11 cellular contexts compared by ENCODE assay signal in the genomic region with DNA sequence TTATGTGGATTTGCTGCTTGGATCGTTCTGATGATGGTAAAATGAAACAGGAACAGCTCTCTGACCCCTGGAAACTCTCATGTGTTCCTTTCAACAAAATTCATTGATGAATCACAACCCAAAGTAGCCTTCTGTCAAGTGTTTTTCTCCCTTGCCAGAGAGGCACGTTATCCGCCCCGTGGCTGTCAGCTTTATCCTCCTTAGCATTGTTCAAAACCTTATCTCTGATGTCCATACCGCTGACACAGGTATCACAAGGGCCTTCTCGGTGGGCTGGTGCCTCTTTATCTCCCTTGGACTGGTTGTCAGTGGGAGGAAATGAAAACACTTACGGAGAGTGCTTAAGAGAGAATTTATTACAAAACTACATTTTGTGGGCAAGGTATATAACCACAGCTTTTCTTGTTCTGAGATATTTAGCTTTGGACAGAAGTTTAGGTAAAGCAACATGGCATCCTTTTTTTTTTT.
A peak's percentile ranks its signal among the peaks of the same experiment; 100 is the strongest.
DNase-seq lines count a peak whose midpoint lies in the region; ATAC-seq and TF ChIP-seq lines count a peak whose summit lies in the region.
"Had no signal": no experiment of that assay in that cellular context is flagged by ENCODE, and none has a peak within 500 bp of the region (broad histone marks: within the 10 kb centered on the region; RNA-seq: fewer than 3 reads in every experiment).

No MANE protein-coding gene starts in this region.

- intact Hi-C loops in activated CD4-positive, alpha-beta memory T cell treated with anti-CD3 and anti-CD28 coated beads for 36 hours (cut with micrococcal nuclease) = loop anchor here (2.0 kb wide), 1 partner anchor 29 kb away; no protein-coding TSS in a partner anchor
- intact Hi-C loops in activated CD8-positive, alpha-beta T cell treated with anti-CD3 and anti-CD28 coated beads for 36 hours (cut with micrococcal nuclease) = no loop called here
- intact Hi-C loops in CD4-positive, alpha-beta T cell (cut with DNase I, micrococcal nuclease) = no loop called here

- no peaks in the 10 kb centered on the region for H3K27me3 ChIP-seq in CD4-positive, alpha-beta T cell (ENCODE audit: control insufficient read depth, insufficient read depth, low read length)
- H3K27me3 ChIP-seq: body of pancreas had no signal

- peaks cover 28% of the 10 kb centered on the region for H3K4me1 Mint-ChIP-seq in activated CD4-positive, alpha-beta memory T cell treated with anti-CD3 and anti-CD28 coated beads for 36 hours (ENCODE audit: low read depth)
- peaks cover 29% of the 10 kb centered on the region for H3K4me1 Mint-ChIP-seq in activated CD4-positive, alpha-beta memory T cell treated with anti-CD3 and anti-CD28 coated beads, Interleukin-2, amount 10 ng/mL, durations not matched to agents 7 days and 5 days
- peaks cover 20% of the 10 kb centered on the region for H3K4me1 Mint-ChIP-seq in activated CD8-positive, alpha-beta T cell treated with anti-CD3 and anti-CD28 coated beads for 36 hours (ENCODE audit: low read depth)
- no peaks in the 10 kb centered on the region for H3K4me1 Mint-ChIP-seq in CD4-positive, alpha-beta T cell (ENCODE audit: low read depth)

- H3K9me3 Mint-ChIP-seq in activated CD4-positive, alpha-beta memory T cell treated with anti-CD3 and anti-CD28 coated beads for 36 hours = no peaks in the 10 kb centered on the region
- H3K9me3 Mint-ChIP-seq in activated CD4-positive, alpha-beta memory T cell treated with anti-CD3 and anti-CD28 coated beads, Interleukin-2, amount 10 ng/mL, durations not matched to agents 7 days and 5 days = no peaks in the 10 kb centered on the region
- no peaks in the 10 kb centered on the region for H3K9me3 Mint-ChIP-seq in activated CD8-positive, alpha-beta T cell treated with anti-CD3 and anti-CD28 coated beads for 36 hours
- no peaks in the 10 kb centered on the region for H3K9me3 Mint-ChIP-seq in CD4-positive, alpha-beta T cell

- ATAC-seq in HG03196 (IDR thresholded peaks at IDR 0.05; ENCODE audit: unreplicated experiment) = peak; percentile 57
- ATAC-seq in activated CD8-positive, alpha-beta T cell treated with anti-CD3 and anti-CD28 coated beads for 36 hours = peak; percentile 69
- ATAC-seq in CD4-positive, alpha-beta T cell (ENCODE audit: poor library complexity) = no peak
- ATAC-seq: body of pancreas had no signal

- CTCF ChIA-PET in activated CD4-positive, alpha-beta memory T cell treated with anti-CD3 and anti-CD28 coated beads for 36 hours (lab: Charles Lee) = interaction anchor here (0.6 to 1.5 kb wide), 3 partner anchors 91 to 149 kb away, joined by 3 to 4 read pairs (median 4); no protein-coding TSS in a partner anchor
- CTCF ChIA-PET in activated CD4-positive, alpha-beta memory T cell treated with anti-CD3 and anti-CD28 coated beads, Interleukin-2, amount 10 ng/mL, durations not matched to agents 7 days and 5 days (lab: Charles Lee) = interaction anchor here (0.9 to 1.2 kb wide), 5 partner anchors 11 to 154 kb away, joined by 3 to 4 read pairs (median 3); no protein-coding TSS in a partner anchor
- CTCF ChIA-PET in activated CD8-positive, alpha-beta T cell treated with anti-CD3 and anti-CD28 coated beads for 36 hours (lab: Charles Lee) = interaction anchor here (0.7 to 1.7 kb wide), 5 partner anchors 9 to 188 kb away, joined by 3 to 5 read pairs (median 3); no protein-coding TSS in a partner anchor
- CTCF ChIA-PET in CD4-positive, alpha-beta T cell (lab: Charles Lee) = interaction anchor here (1.2 kb wide), 1 partner anchor 11 kb away, joined by 3 read pairs; no protein-coding TSS in a partner anchor

- no peaks in the 10 kb centered on the region for H3K36me3 Mint-ChIP-seq in activated CD4-positive, alpha-beta memory T cell treated with anti-CD3 and anti-CD28 coated beads for 36 hours
- no peaks in the 10 kb centered on the region for H3K36me3 Mint-ChIP-seq in activated CD4-positive, alpha-beta memory T cell treated with anti-CD3 and anti-CD28 coated beads, Interleukin-2, amount 10 ng/mL, durations not matched to agents 7 days and 5 days (ENCODE audit: low read depth)
- H3K36me3 Mint-ChIP-seq in activated CD8-positive, alpha-beta T cell treated with anti-CD3 and anti-CD28 coated beads for 36 hours (ENCODE audit: low read depth) = no peaks in the 10 kb centered on the region
- no peaks in the 10 kb centered on the region for H3K36me3 Mint-ChIP-seq in CD4-positive, alpha-beta T cell (ENCODE audit: low read depth)

- peak; percentile 36 for DNase-seq in activated CD4-positive, alpha-beta memory T cell treated with anti-CD3 and anti-CD28 coated beads for 36 hours
- no peak for DNase-seq in activated CD4-positive, alpha-beta memory T cell treated with anti-CD3 and anti-CD28 coated beads, Interleukin-2, amount 10 ng/mL, durations not matched to agents 7 days and 5 days
- peak; percentile 41 for DNase-seq in activated CD8-positive, alpha-beta T cell treated with anti-CD3 and anti-CD28 coated beads for 36 hours
- peak; percentile 21 to 25 for DNase-seq in stimulated activated CD8-positive, alpha-beta memory T cell treated with anti-CD3 and anti-CD28 coated beads, Interleukin-15, amount 100 ng/mL, for 48 hours (ENCODE audit: low read depth in 2 of 2)
- no peak for DNase-seq in H4 (ENCODE audit: low spot score)
- DNase-seq in activated gamma-delta T cell (lab: John Stamatoyannopoulos, UW) = no peak
- no peak for DNase-seq in CD4-positive, alpha-beta T cell
- DNase-seq: ACHN, body of pancreas, NCI-H2171 treated with DMSO at 0.1 percent for 48 hours had no signal

- no peak overlapping the region for H3K27ac ChIP-seq in CD4-positive, alpha-beta T cell (ENCODE audit: low read depth, low read length)
- H3K27ac ChIP-seq: body of pancreas had no signal

- POLR2A ChIA-PET in activated CD4-positive, alpha-beta memory T cell treated with anti-CD3 and anti-CD28 coated beads for 36 hours (lab: Charles Lee) = interaction anchor here (0.6 to 1.2 kb wide), 3 partner anchors 34 to 91 kb away, joined by 3 to 5 read pairs (median 3); no protein-coding TSS in a partner anchor
- POLR2A ChIA-PET in activated CD4-positive, alpha-beta memory T cell treated with anti-CD3 and anti-CD28 coated beads, Interleukin-2, amount 10 ng/mL, durations not matched to agents 7 days and 5 days (lab: Charles Lee) = no interaction called here
- POLR2A ChIA-PET in activated CD8-positive, alpha-beta T cell treated with anti-CD3 and anti-CD28 coated beads for 36 hours (lab: Charles Lee) = interaction anchor here (1.0 to 2.8 kb wide), 2 partner anchors 10 to 29 kb away, joined by 3 to 9 read pairs; no protein-coding TSS in a partner anchor
- POLR2A ChIA-PET in CD4-positive, alpha-beta T cell (lab: Charles Lee) = no interaction called here

- H3K9me3 ChIP-seq in CD4-positive, alpha-beta T cell (ENCODE audit: control insufficient read depth, low read length) = no peaks in the 10 kb centered on the region
- H3K9me3 ChIP-seq: body of pancreas had no signal

- no peak for TF ChIP-seq CTCF in activated CD8-positive, alpha-beta T cell treated with anti-CD3 and anti-CD28 coated beads for 36 hours (IDR thresholded peaks at IDR 0.05)
- no peak for TF ChIP-seq CTCF in CD4-positive, alpha-beta T cell (IDR thresholded peaks at IDR 0.05)

- no peak overlapping the region for H3K4me3 Mint-ChIP-seq in activated CD4-positive, alpha-beta memory T cell treated with anti-CD3 and anti-CD28 coated beads for 36 hours
- no peak overlapping the region for H3K4me3 Mint-ChIP-seq in activated CD4-positive, alpha-beta memory T cell treated with anti-CD3 and anti-CD28 coated beads, Interleukin-2, amount 10 ng/mL, durations not matched to agents 7 days and 5 days
- H3K4me3 Mint-ChIP-seq in activated CD8-positive, alpha-beta T cell treated with anti-CD3 and anti-CD28 coated beads for 36 hours = no peak overlapping the region
- no peak overlapping the region for H3K4me3 Mint-ChIP-seq in CD4-positive, alpha-beta T cell

- H3K27me3 Mint-ChIP-seq in activated CD4-positive, alpha-beta memory T cell treated with anti-CD3 and anti-CD28 coated beads for 36 hours = no peaks in the 10 kb centered on the region
- H3K27me3 Mint-ChIP-seq in activated CD4-positive, alpha-beta memory T cell treated with anti-CD3 and anti-CD28 coated beads, Interleukin-2, amount 10 ng/mL, durations not matched to agents 7 days and 5 days = no peaks in the 10 kb centered on the region
- peaks cover 6% of the 10 kb centered on the region for H3K27me3 Mint-ChIP-seq in activated CD8-positive, alpha-beta T cell treated with anti-CD3 and anti-CD28 coated beads for 36 hours
- H3K27me3 Mint-ChIP-seq in CD4-positive, alpha-beta T cell = no peaks in the 10 kb centered on the region

- peak overlapping the region; percentile 35 for H3K27ac Mint-ChIP-seq in activated CD4-positive, alpha-beta memory T cell treated with anti-CD3 and anti-CD28 coated beads for 36 hours
- H3K27ac Mint-ChIP-seq in activated CD4-positive, alpha-beta memory T cell treated with anti-CD3 and anti-CD28 coated beads, Interleukin-2, amount 10 ng/mL, durations not matched to agents 7 days and 5 days = no peak overlapping the region
- H3K27ac Mint-ChIP-seq in activated CD8-positive, alpha-beta T cell treated with anti-CD3 and anti-CD28 coated beads for 36 hours = peak overlapping the region; percentile 51
- H3K27ac Mint-ChIP-seq in CD4-positive, alpha-beta T cell = no peak overlapping the region

Comparison
In these comparisons a context has a peak if more than half of its experiments do, and no peak if none do; other contexts are left out.
1. DNase-seq: peak in activated CD4-positive, alpha-beta memory T cell treated with anti-CD3 and anti-CD28 coated beads for 36 hours (single experiment), activated CD8-positive, alpha-beta T cell treated with anti-CD3 and anti-CD28 coated beads for 36 hours (single experiment) and stimulated activated CD8-positive, alpha-beta memory T cell treated with anti-CD3 and anti-CD28 coated beads, Interleukin-15, amount 100 ng/mL, for 48 hours (2 of 2); none in activated CD4-positive, alpha-beta memory T cell treated with anti-CD3 and anti-CD28 coated beads, Interleukin-2, amount 10 ng/mL, durations not matched to agents 7 days and 5 days (single experiment), H4 (single experiment), activated gamma-delta T cell (single experiment) and CD4-positive, alpha-beta T cell (0 of 10).
2. H3K27ac Mint-ChIP-seq: peak in activated CD4-positive, alpha-beta memory T cell treated with anti-CD3 and anti-CD28 coated beads for 36 hours (single experiment) and activated CD8-positive, alpha-beta T cell treated with anti-CD3 and anti-CD28 coated beads for 36 hours (single experiment); none in activated CD4-positive, alpha-beta memory T cell treated with anti-CD3 and anti-CD28 coated beads, Interleukin-2, amount 10 ng/mL, durations not matched to agents 7 days and 5 days (single experiment) and CD4-positive, alpha-beta T cell (single experiment).
3. POLR2A ChIA-PET loops: an anchor here in activated CD4-positive, alpha-beta memory T cell treated with anti-CD3 and anti-CD28 coated beads for 36 hours (0.6 to 1.2 kb wide) and activated CD8-positive, alpha-beta T cell treated with anti-CD3 and anti-CD28 coated beads for 36 hours (1.0 to 2.8 kb wide); none called in activated CD4-positive, alpha-beta memory T cell treated with anti-CD3 and anti-CD28 coated beads, Interleukin-2, amount 10 ng/mL, durations not matched to agents 7 days and 5 days and CD4-positive, alpha-beta T cell.